Comparison of ENCODE assay signal across 9 cellular contexts in genomic region chr20:23200914-23201313, GRCh38.
DNase-seq lines count a peak whose midpoint lies in the region; ATAC-seq and TF ChIP-seq lines count a peak whose summit lies in the region.
"Had no signal": no experiment of that assay in that cellular context is flagged by ENCODE, and none has a peak within 500 bp of the region (broad histone marks: within the 10 kb centered on the region; RNA-seq: fewer than 3 reads in every experiment).

No MANE protein-coding gene starts in this region.

- ATAC-seq in GM18502 (IDR thresholded peaks at IDR 0.05; ENCODE audit: poor library complexity, unreplicated experiment) (peak; percentile 65), gastroesophageal sphincter (no peak)

- no peak for TF ChIP-seq EP300 in gastroesophageal sphincter (IDR thresholded peaks at IDR 0.05)

- no peak overlapping the region for H3K27ac Mint-ChIP-seq in T-helper 2 cell treated with Interferon-gamma antibody and Interleukin-4, amounts not matched to agents 5 μg/mL and 100 μg/mL, for 36 hours

- H3K9me3 ChIP-seq in osteoblast (ENCODE audit: low read depth, low read length) (no peaks in the 10 kb centered on the region), gastroesophageal sphincter (peaks cover 0 to 6% (median 0%) of the 10 kb centered on the region in 3 donors)

- H3K27me3 ChIP-seq in osteoblast (ENCODE audit: insufficient read depth, low read length) (peaks cover 16% of the 10 kb centered on the region), gastroesophageal sphincter (peaks cover 10% of the 10 kb centered on the region)

- H3K27ac ChIP-seq in coronary artery (no peak overlapping the region), osteoblast (ENCODE audit: low read depth, low read length) (no peak overlapping the region), gastroesophageal sphincter (no peak overlapping the region)
- H3K27ac ChIP-seq: epithelial cell of prostate had no signal

- peaks cover 16% of the 10 kb centered on the region for H3K27me3 Mint-ChIP-seq in T-helper 2 cell treated with Interferon-gamma antibody and Interleukin-4, amounts not matched to agents 5 μg/mL and 100 μg/mL, for 36 hours (ENCODE audit: low read depth)

- no peaks in the 10 kb centered on the region for H3K36me3 ChIP-seq in osteoblast (ENCODE audit: insufficient read depth, low read length)
- no peaks in the 10 kb centered on the region for H3K36me3 ChIP-seq in gastroesophageal sphincter

- no peaks in the 10 kb centered on the region for H4K20me1 ChIP-seq in osteoblast (ENCODE audit: insufficient read depth, low read length)

- TF ChIP-seq CTCF in coronary artery (IDR thresholded peaks at IDR 0.05) (no peak), osteoblast (IDR thresholded peaks at IDR 0.05; ENCODE audit: extremely low read depth, low read depth, low read length) (peak; percentile 37), gastroesophageal sphincter (IDR thresholded peaks at IDR 0.05) (peak in 1 of 4 experiments; percentile 39)

- WGBS in gastroesophageal sphincter (ENCODE audit: low coverage in 1 of 2), 2 donors = 55 to 60% methylated on average over 2 to 4 of the region's 6 CpGs

- no peak overlapping the region for H3K4me3 Mint-ChIP-seq in T-helper 2 cell treated with Interferon-gamma antibody and Interleukin-4, amounts not matched to agents 5 μg/mL and 100 μg/mL, for 36 hours

- H3K4me1 ChIP-seq in osteoblast (ENCODE audit: insufficient read depth, low read length) (no peaks in the 10 kb centered on the region), gastroesophageal sphincter (peaks cover 0 to 14% (median 10%) of the 10 kb centered on the region in 3 donors)

- DNase-seq in NCI-H1092 treated with DMSO at 0.1 percent for 48 hours (lab: John Stamatoyannopoulos, UW) (peak; percentile 23), coronary artery (ENCODE audit: low spot score) (peak; percentile 55), osteoblast (ENCODE audit: insufficient read length, low spot score, missing footprints) (peak; percentile 74)
- DNase-seq in T-helper 2 cell treated with Interferon-gamma antibody and Interleukin-4, amounts not matched to agents 5 μg/mL and 100 μg/mL, for 36 hours (ENCODE audit: low spot score) = no peak
- DNase-seq in activated naive CD4-positive, alpha-beta T cell (lab: John Stamatoyannopoulos, UW) = no peak
- no peak for DNase-seq in stimulated activated CD4-positive, alpha-beta T cell treated with anti-CD3 and anti-CD28 coated beads, Interleukin-12 subunit alpha, Interleukin-12 subunit beta, amount 100 ng/mL, for 4 hours

- H3K4me2 ChIP-seq in osteoblast (ENCODE audit: insufficient read depth, low read length) = no peak overlapping the region

- no peaks in the 10 kb centered on the region for H3K9me3 Mint-ChIP-seq in T-helper 2 cell treated with Interferon-gamma antibody and Interleukin-4, amounts not matched to agents 5 μg/mL and 100 μg/mL, for 36 hours

- peaks cover 2% of the 10 kb centered on the region for H3K4me1 Mint-ChIP-seq in T-helper 2 cell treated with Interferon-gamma antibody and Interleukin-4, amounts not matched to agents 5 μg/mL and 100 μg/mL, for 36 hours (ENCODE audit: low read depth)

- H3K79me2 ChIP-seq in osteoblast (ENCODE audit: insufficient read depth, low read length) = no peaks in the 10 kb centered on the region

- no peak overlapping the region for H2AFZ ChIP-seq in osteoblast (ENCODE audit: low read length)

- no peaks in the 10 kb centered on the region for H3K36me3 Mint-ChIP-seq in T-helper 2 cell treated with Interferon-gamma antibody and Interleukin-4, amounts not matched to agents 5 μg/mL and 100 μg/mL, for 36 hours (ENCODE audit: low read depth)

- H3K4me3 ChIP-seq in coronary artery (no peak overlapping the region), osteoblast (ENCODE audit: insufficient read depth, low read length) (no peak overlapping the region), gastroesophageal sphincter (no peak overlapping the region)

- TF ChIP-seq POLR2A in gastroesophageal sphincter (IDR thresholded peaks at IDR 0.05) = no peak

Comparison
In these comparisons a context has a peak if more than half of its experiments do, and no peak if none do; other contexts are left out.
1. DNase-seq: peak in NCI-H1092 treated with DMSO at 0.1 percent for 48 hours (single experiment), coronary artery (single experiment) and osteoblast (single experiment); none in T-helper 2 cell treated with Interferon-gamma antibody and Interleukin-4, amounts not matched to agents 5 μg/mL and 100 μg/mL, for 36 hours (single experiment), activated naive CD4-positive, alpha-beta T cell (0 of 4) and stimulated activated CD4-positive, alpha-beta T cell treated with anti-CD3 and anti-CD28 coated beads, Interleukin-12 subunit alpha, Interleukin-12 subunit beta, amount 100 ng/mL, for 4 hours (single experiment).